Comparison of ENCODE assay signal across 20 cellular contexts in genomic region chr2:150507071-150507470, GRCh38. TPM values are rescaled to one million over a fixed set of nuclear protein-coding genes. Genes with fewer than 3 reads are reported as not detected.
"Had no signal": no experiment of that assay in that cellular context is flagged by ENCODE, and none has a peak within 500 bp of the region (broad histone marks: within the 10 kb centered on the region; RNA-seq: fewer than 3 reads in every experiment).

No MANE protein-coding gene starts in this region.

- H3K27ac Mint-ChIP-seq: memory B cell; naive thymus-derived CD4-positive, alpha-beta T cell had no signal

- H3K4me1 Mint-ChIP-seq: memory B cell had no signal

- H3K4me3 Mint-ChIP-seq: memory B cell; naive thymus-derived CD4-positive, alpha-beta T cell had no signal

- H3K36me3 ChIP-seq: esophagus muscularis mucosa, gastrocnemius medialis, heart right ventricle, left lung, lower lobe of right lung had no signal

- ATAC-seq: gastrocnemius medialis; heart right ventricle; left cardiac atrium; left lung; left ventricle myocardium superior; lower lobe of right lung; naive thymus-derived CD4-positive, alpha-beta T cell had no signal

- H3K9me3 ChIP-seq: esophagus muscularis mucosa, gastrocnemius medialis, heart right ventricle, left lung, lower lobe of right lung had no signal

- H3K4me3 ChIP-seq: coronary artery, dorsolateral prefrontal cortex, esophagus muscularis mucosa, gastrocnemius medialis, heart right ventricle, left lung, lower lobe of right lung had no signal

- H3K27me3 ChIP-seq: esophagus muscularis mucosa, gastrocnemius medialis, heart right ventricle, left lung had no signal

- H3K36me3 Mint-ChIP-seq: memory B cell; naive thymus-derived CD4-positive, alpha-beta T cell had no signal

- DNase-seq: dermis blood vessel endothelial cell; dorsolateral prefrontal cortex; effector CD4-positive, alpha-beta T cell; effector memory CD4-positive, alpha-beta T cell; foreskin melanocyte; gastrocnemius medialis; glutamatergic neuron; head of caudate nucleus; heart right ventricle; hippocampal formation; left cardiac atrium; left lung; left ventricle myocardium superior; lower lobe of right lung; mesendoderm; midbrain; naive thymus-derived CD4-positive, alpha-beta T cell had no signal

- H3K4me1 ChIP-seq: gastrocnemius medialis, left lung, lower lobe of right lung had no signal

- H3K27ac ChIP-seq: coronary artery, dorsolateral prefrontal cortex, esophagus muscularis mucosa, gastrocnemius medialis, heart right ventricle, left lung, lower lobe of right lung had no signal

- H3K27me3 Mint-ChIP-seq: memory B cell had no signal

RNA-seq across cellular contexts. Expression of gene RND3, which starts 19.6 kb away (rescaled TPM):
- total RNA-seq: naive thymus-derived CD4-positive, alpha-beta T cell had no signal
- polyA plus RNA-seq: naive thymus-derived CD4-positive, alpha-beta T cell had no signal
